2 cellular contexts compared by ENCODE assay signal in genomic region chr3:98791341-98792325, GRCh38.
TF ChIP-seq lines count a peak whose summit lies in the region.

No MANE protein-coding gene starts in this region.

TF ChIP-seq in SK-N-SH, 30 proteins besides CTCF, POLR2A, EP300 and RAD21 (continued from another document):
- TF ChIP-seq MXI1 (IDR thresholded peaks at IDR 0.05; ENCODE audit: low read depth, low read length) (no peak), TEAD4 (IDR thresholded peaks at IDR 0.05; ENCODE audit: borderline replicate concordance, insufficient read depth) (no peak), FOSL2 (IDR thresholded peaks at IDR 0.05; ENCODE audit: borderline replicate concordance, low read depth) (0 out of 2 replicates have a peak, but pooled peaks have one; percentile 6), POLR2AphosphoS5 (IDR thresholded peaks at IDR 0.05; ENCODE audit: low read depth, low read length) (peak; percentile 39; the same call in 1 of the 2 replicates), PBX3 (IDR thresholded peaks at IDR 0.05) (no peak), RCOR1 (IDR thresholded peaks at IDR 0.05; ENCODE audit: low read length) (no peak)

TF ChIP-seq in SK-N-SH treated with all-trans-retinoic acid at 6 μM for 48 hours, 23 proteins besides CTCF, POLR2A, EP300 and RAD21:
- no peak for TF ChIP-seq POU6F1 (CRISPR knock-in tag; IDR thresholded peaks at IDR 0.05; ENCODE audit: borderline replicate concordance, low read depth)
- TF ChIP-seq TCF4 (CRISPR knock-in tag; IDR thresholded peaks at IDR 0.05; ENCODE audit: borderline replicate concordance) = no peak
- no peak for TF ChIP-seq ZFP30 (CRISPR knock-in tag; IDR thresholded peaks at IDR 0.05)
- TF ChIP-seq ZNF565 (CRISPR knock-in tag; conservative IDR thresholded peaks at IDR 0.05; ENCODE audit: low read depth) = no peak
- no peak for TF ChIP-seq ZNF8 (CRISPR knock-in tag; IDR thresholded peaks at IDR 0.05)
- TF ChIP-seq SNAI2 (CRISPR knock-in tag; IDR thresholded peaks at IDR 0.05) = no peak
- no peak for TF ChIP-seq ZNF70 (CRISPR knock-in tag; IDR thresholded peaks at IDR 0.05)
- no peak for TF ChIP-seq ARNTL (CRISPR knock-in tag; IDR thresholded peaks at IDR 0.05; ENCODE audit: borderline replicate concordance, low read depth)
- TF ChIP-seq ZC3H10 (CRISPR knock-in tag; IDR thresholded peaks at IDR 0.05) = no peak
- TF ChIP-seq OSR1 (CRISPR knock-in tag; IDR thresholded peaks at IDR 0.05) = no peak
- no peak for TF ChIP-seq ISL1 (CRISPR knock-in tag; IDR thresholded peaks at IDR 0.05)
- no peak for TF ChIP-seq PATZ1 (CRISPR knock-in tag; IDR thresholded peaks at IDR 0.05; ENCODE audit: borderline replicate concordance)
- no peak for TF ChIP-seq ZFP3 (CRISPR knock-in tag; IDR thresholded peaks at IDR 0.05)
- no peak for TF ChIP-seq ESRRG (CRISPR knock-in tag; IDR thresholded peaks at IDR 0.05)
- TF ChIP-seq TSHZ2 (CRISPR knock-in tag; IDR thresholded peaks at IDR 0.05) = no peak
